Comparison of ENCODE assay signal across 9 cellular contexts in genomic region chr16:55471448-55472097, GRCh38. TPM values are rescaled to one million over a fixed set of nuclear protein-coding genes. Genes with fewer than 3 reads are reported as not detected.
DNase-seq lines count a peak whose midpoint lies in the region; ATAC-seq, FAIRE-seq and TF ChIP-seq lines count a peak whose summit lies in the region.
"Had no signal": no experiment of that assay in that cellular context is flagged by ENCODE, and none has a peak within 500 bp of the region (broad histone marks: within the 10 kb centered on the region; RNA-seq: fewer than 3 reads in every experiment).

No MANE protein-coding gene starts in this region.

- no peak overlapping the region for H2BK5ac ChIP-seq in mesenchymal stem cell (ENCODE audit: low read depth, low read length, poor library complexity, severe bottlenecking)

- FAIRE-seq in GM12891 (lab: Jason Lieb, UNC), result no peak

- H3K14ac ChIP-seq in mesenchymal stem cell (ENCODE audit: low read length in 2 of 2), result no peak overlapping the region

- peaks cover 75% of the 10 kb centered on the region for H3K4me1 Mint-ChIP-seq in HFFc6 (ENCODE audit: low read depth)

- no peaks in the 10 kb centered on the region for H3K36me3 ChIP-seq in WERI-Rb-1
- H3K36me3 ChIP-seq in mesenchymal stem cell (ENCODE audit: control insufficient read depth in 1 of 2, insufficient read depth in 2 of 2, low read depth in 1 of 2, low read length in 2 of 2), result no peaks in the 10 kb centered on the region

- H3K36me3 Mint-ChIP-seq in HFFc6 (ENCODE audit: low read depth), result no peaks in the 10 kb centered on the region

- ATAC-seq in HG03521 (IDR thresholded peaks at IDR 0.05; ENCODE audit: unreplicated experiment), result no peak
- ATAC-seq in HG03135 (IDR thresholded peaks at IDR 0.05; ENCODE audit: unreplicated experiment), result no peak

- no peak overlapping the region for H3K4me2 ChIP-seq in mesenchymal stem cell (ENCODE audit: low read length, poor library complexity, severe bottlenecking)

- no peak overlapping the region for H2BK120ac ChIP-seq in mesenchymal stem cell (ENCODE audit: low read depth, low read length)

- no peaks in the 10 kb centered on the region for H3K79me1 ChIP-seq in mesenchymal stem cell (replicated peaks; ENCODE audit: low read length, poor library complexity, severe bottlenecking)

- H4K8ac ChIP-seq in mesenchymal stem cell (ENCODE audit: low read length), result no peak overlapping the region

- H3K27me3 ChIP-seq in WERI-Rb-1 (ENCODE audit: insufficient read depth, low read depth, severe bottlenecking) (no peaks in the 10 kb centered on the region), mesenchymal stem cell (ENCODE audit: control insufficient read depth in 1 of 2, insufficient read depth in 1 of 2, low read length in 2 of 2) (no peaks in the 10 kb centered on the region)

- H3K4me3 ChIP-seq in WERI-Rb-1 (ENCODE audit: low read depth, low read length) (no peak overlapping the region), mesenchymal stem cell (ENCODE audit: insufficient read depth in 1 of 2, low read depth in 1 of 2, low read length in 2 of 2) (peak overlapping the region in 1 of 2 experiments; percentile 63)

- peak overlapping the region; percentile 77 for H3K9ac ChIP-seq in mesenchymal stem cell (ENCODE audit: low read length)

- H4K91ac ChIP-seq in mesenchymal stem cell (ENCODE audit: low read length), result no peak overlapping the region

- peak overlapping the region in 1 of 2 experiments; percentile 18 for H3K18ac ChIP-seq in mesenchymal stem cell (ENCODE audit: low read depth in 1 of 2, low read length in 2 of 2)

- peak overlapping the region; percentile 76 for H2AK5ac ChIP-seq in mesenchymal stem cell (ENCODE audit: low read length, severe bottlenecking)

- H3K27ac Mint-ChIP-seq in HFFc6, result peak overlapping the region; percentile 85
- H3K27ac Mint-ChIP-seq: endodermal cell had no signal

- no peaks in the 10 kb centered on the region for H3K9me3 ChIP-seq in WERI-Rb-1 (ENCODE audit: severe bottlenecking)
- H3K9me3 ChIP-seq in mesenchymal stem cell (ENCODE audit: control insufficient read depth, low read length), result no peaks in the 10 kb centered on the region

- no peak for DNase-seq in GM12891 (ENCODE audit: insufficient read length, low spot score)
- peak; percentile 91 for DNase-seq in HFFc6
- DNase-seq in WERI-Rb-1, result no peak
- peak; percentile 86 for DNase-seq in mesenchymal stem cell
- DNase-seq in stimulated activated CD4-positive, alpha-beta T cell treated with anti-CD3 and anti-CD28 coated beads, Interleukin-2, amount 100 ng/mL, for 24 hours, result no peak
- no peak for DNase-seq in NCI-H748 (lab: John Stamatoyannopoulos, UW; ENCODE audit: unreplicated experiment)

- no peak overlapping the region for H2AFZ ChIP-seq in mesenchymal stem cell (ENCODE audit: low read depth, low read length)

- H2BK12ac ChIP-seq in mesenchymal stem cell (ENCODE audit: low read length in 2 of 2), result peak overlapping the region in 1 of 2 experiments; percentile 12

- no peaks in the 10 kb centered on the region for H3K9me3 Mint-ChIP-seq in HFFc6

- no peak overlapping the region for H2BK15ac ChIP-seq in mesenchymal stem cell (ENCODE audit: low read depth, poor library complexity, severe bottlenecking)

- no peak for TF ChIP-seq CTCF in HFFc6 (IDR thresholded peaks at IDR 0.05)
- TF ChIP-seq CTCF in WERI-Rb-1 (IDR thresholded peaks at IDR 0.05; ENCODE audit: low read depth, low read length), result no peak

- no peak overlapping the region for H3K23ac ChIP-seq in mesenchymal stem cell (ENCODE audit: low read length in 2 of 2)

- peak overlapping the region; percentile 38; the same call in 1 of the 2 replicates for H3K27ac ChIP-seq in WERI-Rb-1
- peak overlapping the region; percentile 90 for H3K27ac ChIP-seq in mesenchymal stem cell (ENCODE audit: low read length, poor library complexity, severe bottlenecking)

- H3K4me3 Mint-ChIP-seq in HFFc6, result peak overlapping the region; percentile 70
- H3K4me3 Mint-ChIP-seq: endodermal cell had no signal

- no peaks in the 10 kb centered on the region; the same call in 1 of the 2 replicates for H3K27me3 Mint-ChIP-seq in HFFc6 (ENCODE audit: insufficient read depth)

- H3K4me1 ChIP-seq in mesenchymal stem cell (ENCODE audit: control insufficient read depth, insufficient read depth, low read depth, low read length), result peaks cover 13% of the 10 kb centered on the region

- 28% methylated on average over 4 of the region's 4 CpGs for WGBS in mesenchymal stem cell

- no peak for TF ChIP-seq POLR2A in GM12891 (IDR thresholded peaks at IDR 0.05; ENCODE audit: low read depth, low read length)

- no peak overlapping the region for H3K4ac ChIP-seq in mesenchymal stem cell (ENCODE audit: low read depth in 1 of 2, low read length in 2 of 2)

TF ChIP-seq in GM12891, 5 proteins besides CTCF, POLR2A, EP300 and RAD21:
- TF ChIP-seq PAX5 (IDR thresholded peaks at IDR 0.05; ENCODE audit: insufficient read depth, low read length, severe bottlenecking), result peak; percentile 99
- TF ChIP-seq POLR2AphosphoS5 (IDR thresholded peaks at IDR 0.05; ENCODE audit: low read depth, low read length), result no peak

RNA-seq across cellular contexts. Expression of gene MMP2, which starts 7.4 kb away (rescaled TPM):
- polyA plus RNA-seq in GM12891 (2012; ENCODE audit: low read depth, missing spikeins), result not detected
- 100 to 1,000 TPM; 446 to 563 (median 511) TPM for total RNA-seq in HFFc6 (2021; fragmentation: NEBNext Ultra II Directional; extraction: Animal tissue kit (Norgen Biotek cat#: 25700))
- polyA plus RNA-seq in mesenchymal stem cell (2013, experiment 1 of 2), result 290 TPM
- polyA plus RNA-seq in mesenchymal stem cell (2013, experiment 2 of 2), result 285 TPM

RNA-seq across cellular contexts. Expression of gene LPCAT2, which starts 37.3 kb away (rescaled TPM):
- not detected for polyA plus RNA-seq in GM12891 (2012; ENCODE audit: low read depth, missing spikeins)
- 10 to 100 TPM; 22.3 to 36.1 (median 27.5) TPM for total RNA-seq in HFFc6 (2021; fragmentation: NEBNext Ultra II Directional; extraction: Animal tissue kit (Norgen Biotek cat#: 25700))
- polyA plus RNA-seq in mesenchymal stem cell (2013, experiment 1 of 2), result 12.2 TPM
- 13.0 TPM for polyA plus RNA-seq in mesenchymal stem cell (2013, experiment 2 of 2)

Comparison
In these comparisons a context has a peak if more than half of its experiments do, and no peak if none do; other contexts are left out.
1. DNase-seq: peak in HFFc6 (single experiment) and mesenchymal stem cell (single experiment); none in GM12891 (single experiment), WERI-Rb-1 (single experiment), stimulated activated CD4-positive, alpha-beta T cell treated with anti-CD3 and anti-CD28 coated beads, Interleukin-2, amount 100 ng/mL, for 24 hours (0 of 2) and NCI-H748 (single experiment).